In the genomic region with DNA sequence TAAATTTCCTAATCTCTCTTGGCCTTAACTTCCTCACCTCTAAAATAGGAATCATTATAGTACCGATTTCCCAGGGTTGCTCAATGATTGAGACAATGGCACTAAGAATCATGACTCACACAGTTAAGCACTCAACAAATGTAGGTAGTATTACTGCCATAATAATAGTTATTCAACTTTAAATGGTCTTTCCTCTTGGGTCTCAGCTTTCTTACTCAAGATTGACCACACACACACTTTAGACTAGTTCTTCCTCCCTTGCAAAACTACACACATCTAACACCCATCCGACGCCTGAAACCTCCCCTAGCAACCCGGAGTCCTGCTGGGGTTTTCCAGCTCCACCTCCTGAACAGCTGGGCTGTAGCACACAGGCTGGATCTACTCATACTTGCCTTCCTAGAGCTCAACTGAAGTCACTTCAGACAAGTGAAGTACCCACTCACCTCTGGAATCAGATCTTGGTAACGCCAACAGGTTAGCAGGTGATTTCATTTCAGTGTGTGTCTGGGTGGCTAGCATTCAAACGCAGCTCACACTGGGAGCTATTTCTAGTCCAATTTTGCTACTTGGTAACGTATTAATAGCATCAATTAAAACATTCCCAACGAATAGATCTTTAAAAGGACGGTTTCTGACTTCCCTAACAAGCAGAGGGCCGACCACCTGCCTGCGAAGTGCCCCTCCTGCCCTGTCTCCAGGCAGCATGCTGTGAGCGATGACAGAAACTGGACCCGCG, we compare ENCODE assay signal across 8 cellular contexts. TPM values are rescaled to one million over a fixed set of nuclear protein-coding genes. Genes with fewer than 3 reads are reported as not detected.
DNase-seq lines count a peak whose midpoint lies in the region; ATAC-seq, FAIRE-seq and TF ChIP-seq lines count a peak whose summit lies in the region.

No MANE protein-coding gene starts in this region.

- peak overlapping the region; percentile 12 to 86 (median 67) for H3K27ac Mint-ChIP-seq in CD8-positive, alpha-beta memory T cell

- CTCF ChIA-PET in CD8-positive, alpha-beta memory T cell (lab: Charles Lee), result interaction anchor here (1.0 to 2.4 kb wide), 9 partner anchors 10 to 98 kb away, joined by 3 to 11 read pairs (median 4); no protein-coding TSS in a partner anchor

- no peaks in the 10 kb centered on the region for H3K9me3 ChIP-seq in CD8-positive, alpha-beta memory T cell (ENCODE audit: low read length)
- H3K9me3 ChIP-seq in vagina, result no peaks in the 10 kb centered on the region

- H3K27me3 Mint-ChIP-seq in CD8-positive, alpha-beta memory T cell, result peaks cover 0 to 3% of the 10 kb centered on the region in 2 donors

- peak overlapping the region; percentile 62 for H3K27ac ChIP-seq in CD8-positive, alpha-beta memory T cell (ENCODE audit: low read depth, low read length)
- H3K27ac ChIP-seq in vagina, result peak overlapping the region; percentile 86

- H3K9me3 Mint-ChIP-seq in CD8-positive, alpha-beta memory T cell, result peaks cover 0 to 2% (median 0%) of the 10 kb centered on the region in 5 donors

- peaks cover 0 to 28% (median 12%) of the 10 kb centered on the region in 3 donors for H3K36me3 Mint-ChIP-seq in CD8-positive, alpha-beta memory T cell

- FAIRE-seq in GM19239 (lab: Jason Lieb, UNC), result peak; percentile 8

- intact Hi-C loops in vagina (cut with DNase I), result no loop called here

- H3K27me3 ChIP-seq in CD8-positive, alpha-beta memory T cell (ENCODE audit: insufficient read depth, low read length, poor library complexity, severe bottlenecking), result no peaks in the 10 kb centered on the region
- no peaks in the 10 kb centered on the region for H3K27me3 ChIP-seq in vagina

- no peak for TF ChIP-seq POLR2A in vagina (IDR thresholded peaks at IDR 0.05)

- peaks cover 49 to 63% (median 58%) of the 10 kb centered on the region in 3 donors for H3K4me1 Mint-ChIP-seq in CD8-positive, alpha-beta memory T cell

- ATAC-seq in HG03354 (IDR thresholded peaks at IDR 0.05; ENCODE audit: poor library complexity, severe bottlenecking, unreplicated experiment), result peak; percentile 48

- H3K4me3 Mint-ChIP-seq in CD8-positive, alpha-beta memory T cell, result peak overlapping the region; percentile 70 to 100 (median 87)

- peak overlapping the region; percentile 77 for H3K4me3 ChIP-seq in CD8-positive, alpha-beta memory T cell (ENCODE audit: low read length)
- H3K4me3 ChIP-seq in vagina, result peak overlapping the region; percentile 88 to 93

- no peak for TF ChIP-seq CTCF in vagina (IDR thresholded peaks at IDR 0.05)

- peak in 4 of 5 donors; percentile 18 to 34 (median 20) for DNase-seq in CD8-positive, alpha-beta memory T cell
- DNase-seq in GM19239 (ENCODE audit: insufficient read length, low spot score) (peak; percentile 29), NOMO-1 (lab: John Stamatoyannopoulos, UW; ENCODE audit: unreplicated experiment in 2 of 2) (peak; percentile 71 to 87), activated T-cell treated with anti-CD3 and anti-CD28 coated beads for 48 hours (ENCODE audit: low read depth) (peak; percentile 49), fibroblast of the conjunctiva (ENCODE audit: low read depth) (peak; percentile 61), pons (ENCODE audit: low spot score) (peak; percentile 48), vagina (ENCODE audit: extremely low spot score in 2 of 2) (no peak)

- H3K36me3 ChIP-seq in CD8-positive, alpha-beta memory T cell (ENCODE audit: insufficient read depth, low read length), result no peaks in the 10 kb centered on the region
- no peaks in the 10 kb centered on the region for H3K36me3 ChIP-seq in vagina

- POLR2A ChIA-PET in CD8-positive, alpha-beta memory T cell (lab: Charles Lee), result interaction anchor here (1.0 to 1.6 kb wide), 2 partner anchors 27 to 33 kb away, joined by 6 to 19 read pairs; no protein-coding TSS in a partner anchor

- H3K4me1 ChIP-seq in CD8-positive, alpha-beta memory T cell (ENCODE audit: insufficient read depth, low read length), result peaks cover 44% of the 10 kb centered on the region
- H3K4me1 ChIP-seq in vagina, result peaks cover 26% of the 10 kb centered on the region

RNA-seq across cellular contexts. Expression of gene UXS1, which starts 1.2 kb away (rescaled TPM):
- total RNA-seq in CD8-positive, alpha-beta memory T cell, result 10 to 100 TPM; 47.2 to 51.6 TPM
- 76.1 TPM for polyA plus RNA-seq in CD8-positive, alpha-beta memory T cell
- total RNA-seq in vagina, result 35.6 TPM

Comparison
In these comparisons a context has a peak if more than half of its experiments do, and no peak if none do; other contexts are left out.
1. DNase-seq: peak in CD8-positive, alpha-beta memory T cell (4 of 5), GM19239 (single experiment), NOMO-1 (2 of 2), activated T-cell treated with anti-CD3 and anti-CD28 coated beads for 48 hours (single experiment), fibroblast of the conjunctiva (single experiment) and pons (single experiment); none in vagina (0 of 2).